In the genomic region with DNA sequence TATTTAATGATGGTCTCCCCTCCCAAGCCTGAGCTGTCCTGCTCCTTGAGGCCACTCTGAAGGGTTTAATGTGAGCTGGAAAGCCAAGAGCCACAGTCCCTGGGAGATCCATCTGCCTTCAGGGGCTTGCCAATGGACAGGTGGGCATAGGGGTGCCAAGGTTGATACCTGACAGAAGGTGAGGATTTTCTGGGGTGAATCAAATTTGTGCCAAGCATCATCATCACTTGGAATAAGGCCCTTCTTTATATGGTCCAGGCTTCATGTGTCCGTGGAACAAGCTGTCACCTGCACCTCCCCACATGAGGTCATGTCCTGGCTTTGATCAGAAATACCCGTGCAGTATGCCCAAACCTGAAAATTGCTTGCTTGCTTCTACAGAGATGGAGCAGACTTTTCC, we compare ENCODE assay signal across 19 cellular contexts.
DNase-seq lines count a peak whose midpoint lies in the region; ATAC-seq lines count a peak whose summit lies in the region.
"Had no signal": no experiment of that assay in that cellular context is flagged by ENCODE, and none has a peak within 500 bp of the region (broad histone marks: within the 10 kb centered on the region; RNA-seq: fewer than 3 reads in every experiment).

No MANE protein-coding gene starts in this region.

- H3K36me3 Mint-ChIP-seq in effector memory CD8-positive, alpha-beta T cell (ENCODE audit: insufficient read depth): peaks cover 2% of the 10 kb centered on the region
- H3K36me3 Mint-ChIP-seq: CD4-positive, CD25-positive, alpha-beta regulatory T cell had no signal

- ATAC-seq in effector memory CD8-positive, alpha-beta T cell (replicated peaks): no peak
- ATAC-seq: A549 had no signal

- H3K4me3 Mint-ChIP-seq in effector memory CD8-positive, alpha-beta T cell: no peak overlapping the region
- H3K4me3 Mint-ChIP-seq: CD14-positive monocyte; CD4-positive, alpha-beta memory T cell; CD4-positive, CD25-positive, alpha-beta regulatory T cell; CD8-positive, alpha-beta memory T cell had no signal

- H3K27ac Mint-ChIP-seq in effector memory CD8-positive, alpha-beta T cell: no peak overlapping the region
- H3K27ac Mint-ChIP-seq: CD4-positive, alpha-beta memory T cell; CD4-positive, CD25-positive, alpha-beta regulatory T cell; CD8-positive, alpha-beta memory T cell had no signal

- H3K4me1 Mint-ChIP-seq in effector memory CD8-positive, alpha-beta T cell (ENCODE audit: low read depth in 2 of 2): no peaks in the 10 kb centered on the region
- H3K4me1 Mint-ChIP-seq: CD14-positive monocyte; CD4-positive, alpha-beta memory T cell; CD4-positive, CD25-positive, alpha-beta regulatory T cell; CD8-positive, alpha-beta memory T cell had no signal

- peaks cover 2 to 7% of the 10 kb centered on the region in 2 donors for H3K9me3 Mint-ChIP-seq in effector memory CD8-positive, alpha-beta T cell

- in situ Hi-C loops in G401 (cut with HindIII; ENCODE audit: low sequenced_read_pairs): no loop called here

- DNase-seq in G401 (ENCODE audit: low spot score): peak; percentile 98
- DNase-seq in cerebellar cortex (ENCODE audit: low spot score): peak; percentile 98
- peak; percentile 90 for DNase-seq in cerebellum (ENCODE audit: low spot score)
- no peak for DNase-seq in AML-193 (lab: John Stamatoyannopoulos, UW)
- DNase-seq in activated T-cell treated with anti-CD3 and anti-CD28 coated beads, Interleukin-2, amount 50 U/mL, for 48 hours: no peak
- DNase-seq in effector memory CD8-positive, alpha-beta T cell: no peak
- DNase-seq: BE2C; CD4-positive, alpha-beta memory T cell; CD4-positive, CD25-positive, alpha-beta regulatory T cell; CD8-positive, alpha-beta memory T cell; COR-L47; DMS 273 treated with DMSO at 0.1 percent for 48 hours; DMS153; DMS53; DND-41; EL; GF-D8 had no signal

- peaks cover 30 to 52% of the 10 kb centered on the region in 2 donors for H3K27me3 Mint-ChIP-seq in effector memory CD8-positive, alpha-beta T cell

Comparison
In these comparisons a context has a peak if more than half of its experiments do, and no peak if none do; other contexts are left out.
1. DNase-seq: peak in G401 (single experiment), cerebellar cortex (single experiment) and cerebellum (single experiment); none in AML-193 (0 of 2), activated T-cell treated with anti-CD3 and anti-CD28 coated beads, Interleukin-2, amount 50 U/mL, for 48 hours (0 of 2) and effector memory CD8-positive, alpha-beta T cell (0 of 3).